ENCODE assay signal across 11 cellular contexts in genomic region chr1:67355745-67356424, GRCh38. TPM values are rescaled to one million over a fixed set of nuclear protein-coding genes. Genes with fewer than 3 reads are reported as not detected.
DNase-seq lines count a peak whose midpoint lies in the region; ATAC-seq and TF ChIP-seq lines count a peak whose summit lies in the region.
"Had no signal": no experiment of that assay in that cellular context is flagged by ENCODE, and none has a peak within 500 bp of the region (broad histone marks: within the 10 kb centered on the region; RNA-seq: fewer than 3 reads in every experiment).

No MANE protein-coding gene starts in this region.

- TF ChIP-seq CTCF in astrocyte of the spinal cord (IDR thresholded peaks at IDR 0.05; ENCODE audit: low read depth, low read length): no peak

- H3K36me3 Mint-ChIP-seq in effector memory CD8-positive, alpha-beta T cell (ENCODE audit: insufficient read depth): no peaks in the 10 kb centered on the region

- ATAC-seq in effector memory CD8-positive, alpha-beta T cell (replicated peaks): no peak
- ATAC-seq in HG03432 (IDR thresholded peaks at IDR 0.05; ENCODE audit: unreplicated experiment): no peak

- no peaks in the 10 kb centered on the region for H3K9me3 Mint-ChIP-seq in effector memory CD8-positive, alpha-beta T cell

- no peaks in the 10 kb centered on the region for H3K4me1 Mint-ChIP-seq in effector memory CD8-positive, alpha-beta T cell (ENCODE audit: low read depth in 2 of 2)

- peaks cover 0 to 18% (median 9%) of the 10 kb centered on the region in 10 experiments; a peak in 12 of 20 replicates for H3K4me1 ChIP-seq in BLaER1 treated with 17β-estradiol and CSF1 and Interleukin-3, amounts not matched to agents 10 nM and 100 nM

- peak; percentile 92 for DNase-seq in M059J (ENCODE audit: low read depth)
- peak; percentile 90 for DNase-seq in astrocyte of the spinal cord (ENCODE audit: low read depth, low spot score)
- peak; percentile 23 for DNase-seq in kidney glomerular epithelial cell (lab: John Stamatoyannopoulos, UW)
- no peak for DNase-seq in NCI-H510A (lab: John Stamatoyannopoulos, UW)
- no peak for DNase-seq in effector memory CD8-positive, alpha-beta T cell
- no peak for DNase-seq in MV-4-11 (lab: John Stamatoyannopoulos, UW)
- DNase-seq: activated CD4-positive, CD25-positive, alpha-beta regulatory T cell; activated effector memory CD4-positive, alpha-beta T cell treated with Interleukin-2 at 50 U/mL for 16 hours; Right ventricle myocardium superior had no signal

- no peak overlapping the region for H3K9ac ChIP-seq in BLaER1 treated with 17β-estradiol and CSF1 and Interleukin-3, amounts not matched to agents 10 nM and 100 nM

- no peaks in the 10 kb centered on the region for H4K20me1 ChIP-seq in BLaER1 treated with 17β-estradiol and CSF1 and Interleukin-3, amounts not matched to agents 10 nM and 100 nM

- H3K27ac Mint-ChIP-seq in effector memory CD8-positive, alpha-beta T cell: no peak overlapping the region

- H3K27ac ChIP-seq in BLaER1 treated with 17β-estradiol and CSF1 and Interleukin-3, amounts not matched to agents 10 nM and 100 nM: no peak overlapping the region

- H3K27me3 ChIP-seq in BLaER1 treated with 17β-estradiol and CSF1 and Interleukin-3, amounts not matched to agents 10 nM and 100 nM: no peaks in the 10 kb centered on the region

- H3K4me2 ChIP-seq in BLaER1 treated with 17β-estradiol and CSF1 and Interleukin-3, amounts not matched to agents 10 nM and 100 nM: peak overlapping the region in 7 of 11 experiments; percentile 8 to 45 (median 22); a peak in 12 of 22 replicates

- peaks cover 0 to 98% (median 57%) of the 10 kb centered on the region in 11 experiments; a peak in 18 of 22 replicates for H3K36me3 ChIP-seq in BLaER1 treated with 17β-estradiol and CSF1 and Interleukin-3, amounts not matched to agents 10 nM and 100 nM

- H3K27me3 Mint-ChIP-seq in effector memory CD8-positive, alpha-beta T cell: no peaks in the 10 kb centered on the region

- in situ Hi-C loops in astrocyte of the spinal cord (cut with HindIII; ENCODE audit: low sequenced_read_pairs): no loop called here

- no peaks in the 10 kb centered on the region for H3K9me3 ChIP-seq in BLaER1 treated with 17β-estradiol and CSF1 and Interleukin-3, amounts not matched to agents 10 nM and 100 nM (replicated peaks in 1 of 11)

- no peak overlapping the region for H3K4me3 ChIP-seq in BLaER1 treated with 17β-estradiol and CSF1 and Interleukin-3, amounts not matched to agents 10 nM and 100 nM
- H3K4me3 ChIP-seq in astrocyte of the spinal cord (ENCODE audit: low read depth, low read length): no peak overlapping the region

- no peak overlapping the region for H3K4me3 Mint-ChIP-seq in effector memory CD8-positive, alpha-beta T cell

RNA-seq across cellular contexts. Expression of gene IL12RB2, which starts 48.2 kb away (rescaled TPM):
- total RNA-seq in M059J (2014; rRNA removed; shearing (Covaris generic)): 0.30 and 0.62 TPM in 2 replicates

Comparison
In these comparisons a context has a peak if more than half of its experiments do, and no peak if none do; other contexts are left out.
1. DNase-seq: peak in M059J (single experiment), astrocyte of the spinal cord (single experiment) and kidney glomerular epithelial cell (single experiment); none in NCI-H510A (single experiment), effector memory CD8-positive, alpha-beta T cell (0 of 3) and MV-4-11 (single experiment).